ENCODE assay signal across 23 cellular contexts in genomic region chr2:234597576-234597861, GRCh38.
DNase-seq lines count a peak whose midpoint lies in the region; ATAC-seq and TF ChIP-seq lines count a peak whose summit lies in the region.
"Had no signal": no experiment of that assay in that cellular context is flagged by ENCODE, and none has a peak within 500 bp of the region (broad histone marks: within the 10 kb centered on the region; RNA-seq: fewer than 3 reads in every experiment).

No MANE protein-coding gene starts in this region.

- POLR2A ChIA-PET in WTC11 (lab: Charles Lee) = no interaction called here

- H3K4me3 ChIP-seq in HUES64 (ENCODE audit: low read length) (no peak overlapping the region), mesenchymal stem cell (ENCODE audit: insufficient read depth in 1 of 2, low read depth in 1 of 2, low read length in 2 of 2) (no peak overlapping the region), MM.1S (ENCODE audit: low read length) (no peak overlapping the region)

- peak overlapping the region; percentile 15; the same call in 1 of the 2 replicates for H3K9ac ChIP-seq in HUES64 (ENCODE audit: low read depth, low read length)
- no peak overlapping the region for H3K9ac ChIP-seq in mesenchymal stem cell (ENCODE audit: low read length)
- no peak overlapping the region for H3K9ac ChIP-seq in MM.1S (ENCODE audit: low read length)
- H3K9ac ChIP-seq: SK-N-SH had no signal

- H3K4ac ChIP-seq in mesenchymal stem cell (ENCODE audit: low read depth in 1 of 2, low read length in 2 of 2) = no peak overlapping the region

- H3K9me3 ChIP-seq in HUES64 (ENCODE audit: insufficient read depth, low read depth, low read length) = no peaks in the 10 kb centered on the region
- no peaks in the 10 kb centered on the region for H3K9me3 ChIP-seq in mesenchymal stem cell (ENCODE audit: control insufficient read depth, low read length)
- H3K9me3 ChIP-seq in MM.1S (replicated peaks; ENCODE audit: insufficient read depth, low read length) = no peaks in the 10 kb centered on the region
- H3K9me3 ChIP-seq: SK-N-SH had no signal

- no peak overlapping the region for H2BK5ac ChIP-seq in mesenchymal stem cell (ENCODE audit: low read depth, low read length, poor library complexity, severe bottlenecking)

- H2AFZ ChIP-seq in mesenchymal stem cell (ENCODE audit: low read depth, low read length) (no peak overlapping the region), MM.1S (ENCODE audit: low read length) (no peak overlapping the region)

- no peaks in the 10 kb centered on the region for H3K9me2 ChIP-seq in MM.1S (replicated peaks; ENCODE audit: insufficient read depth, low read length)
- H3K9me2 ChIP-seq: SK-N-SH had no signal

- no peak overlapping the region for H3K4me3 Mint-ChIP-seq in WTC11
- H3K4me3 Mint-ChIP-seq: CD8-positive, alpha-beta T cell; IgD-negative memory B cell had no signal

- H3K27me3 ChIP-seq in HUES64 (ENCODE audit: insufficient read depth, low read length) (peaks cover 3% of the 10 kb centered on the region; the same call in 1 of the 2 replicates), mesenchymal stem cell (ENCODE audit: control insufficient read depth in 1 of 2, insufficient read depth in 1 of 2, low read length in 2 of 2) (no peaks in the 10 kb centered on the region), MM.1S (replicated peaks; ENCODE audit: insufficient read depth, low read length) (no peaks in the 10 kb centered on the region)

- peak overlapping the region; percentile 94 for H3K27ac Mint-ChIP-seq in WTC11
- H3K27ac Mint-ChIP-seq: CD8-positive, alpha-beta T cell; IgD-negative memory B cell had no signal

- H2BK120ac ChIP-seq in mesenchymal stem cell (ENCODE audit: low read depth, low read length) = no peak overlapping the region

- peaks cover 46% of the 10 kb centered on the region for H3K4me1 Mint-ChIP-seq in WTC11
- H3K4me1 Mint-ChIP-seq: IgD-negative memory B cell had no signal

- whole genome bisulfite sequencing in HUES64 = 89% methylated on average over 6 of the region's 6 CpGs
- WGBS in mesenchymal stem cell = 96% methylated on average over 5 of the region's 6 CpGs

- no peaks in the 10 kb centered on the region for H3K79me2 ChIP-seq in MM.1S (ENCODE audit: low read length)

- peak overlapping the region; percentile 54 for H4K91ac ChIP-seq in mesenchymal stem cell (ENCODE audit: low read length)

- H3K79me1 ChIP-seq in mesenchymal stem cell (replicated peaks; ENCODE audit: low read length, poor library complexity, severe bottlenecking) = no peaks in the 10 kb centered on the region

- no peaks in the 10 kb centered on the region for H3K36me3 ChIP-seq in HUES64 (ENCODE audit: insufficient read depth, low read length)
- H3K36me3 ChIP-seq in mesenchymal stem cell (ENCODE audit: control insufficient read depth in 1 of 2, insufficient read depth in 2 of 2, low read depth in 1 of 2, low read length in 2 of 2) = no peaks in the 10 kb centered on the region
- no peaks in the 10 kb centered on the region for H3K36me3 ChIP-seq in MM.1S (replicated peaks; ENCODE audit: insufficient read depth, low read length)

- no peak for TF ChIP-seq CTCF in WTC11 (IDR thresholded peaks at IDR 0.05)
- no peak for TF ChIP-seq CTCF in MM.1S (IDR thresholded peaks at IDR 0.05; ENCODE audit: low read length)

- H3K4me2 ChIP-seq in mesenchymal stem cell (ENCODE audit: low read length, poor library complexity, severe bottlenecking) = no peak overlapping the region
- H3K4me2 ChIP-seq in MM.1S (ENCODE audit: low read depth, low read length) = no peak overlapping the region
- H3K4me2 ChIP-seq: SK-N-SH had no signal

- H2BK15ac ChIP-seq in mesenchymal stem cell (ENCODE audit: low read depth, poor library complexity, severe bottlenecking) = no peak overlapping the region

- peak overlapping the region; percentile 62 for H4K8ac ChIP-seq in mesenchymal stem cell (ENCODE audit: low read length)

- CTCF ChIA-PET in WTC11 (lab: Charles Lee) = interaction anchor here (0.7 to 2.5 kb wide), 5 partner anchors 14 to 519 kb away, joined by 3 to 15 read pairs (median 4); no protein-coding TSS in a partner anchor

- H3K27ac ChIP-seq in HUES64 (ENCODE audit: low read depth, low read length) (peak overlapping the region; percentile 95), mesenchymal stem cell (ENCODE audit: low read length, poor library complexity, severe bottlenecking) (no peak overlapping the region), MM.1S (ENCODE audit: low read length) (no peak overlapping the region)
- H3K27ac ChIP-seq: C4-2B had no signal

- H3K27me3 Mint-ChIP-seq in WTC11 (ENCODE audit: low read depth) = peaks cover 16% of the 10 kb centered on the region

- H3K36me3 Mint-ChIP-seq in WTC11 = peaks cover 19% of the 10 kb centered on the region
- H3K36me3 Mint-ChIP-seq: CD8-positive, alpha-beta T cell; IgD-negative memory B cell had no signal

- peak overlapping the region in 1 of 2 experiments; percentile 19 for H3K18ac ChIP-seq in mesenchymal stem cell (ENCODE audit: low read depth in 1 of 2, low read length in 2 of 2)

- H3K4me1 ChIP-seq in HUES64 (ENCODE audit: insufficient read depth, low read length) (peaks cover 20% of the 10 kb centered on the region), mesenchymal stem cell (ENCODE audit: control insufficient read depth, insufficient read depth, low read depth, low read length) (peaks cover 4% of the 10 kb centered on the region), MM.1S (ENCODE audit: low read length) (no peaks in the 10 kb centered on the region)

- no peaks in the 10 kb centered on the region for H3F3A ChIP-seq in MM.1S (ENCODE audit: insufficient read depth, low read length)

- H2BK12ac ChIP-seq in mesenchymal stem cell (ENCODE audit: low read length in 2 of 2) = peak overlapping the region in 1 of 2 experiments; percentile 38

- ATAC-seq in WTC11 (no peak), GM19463 (IDR thresholded peaks at IDR 0.05; ENCODE audit: unreplicated experiment) (no peak)
- ATAC-seq: CD8-positive, alpha-beta T cell; PC-3 had no signal

- peaks cover 29% of the 10 kb centered on the region for H3K9me3 Mint-ChIP-seq in WTC11
- H3K9me3 Mint-ChIP-seq: CD8-positive, alpha-beta T cell; IgD-negative memory B cell had no signal

- no peak overlapping the region for H3K14ac ChIP-seq in mesenchymal stem cell (ENCODE audit: low read length in 2 of 2)

- DNase-seq in WTC11 (ENCODE audit: low spot score) = no peak
- no peak for DNase-seq in mesenchymal stem cell
- DNase-seq in activated gamma-delta T cell (lab: John Stamatoyannopoulos, UW) = no peak
- DNase-seq in MM.1S = no peak
- no peak for DNase-seq in NCI-H526 (lab: John Stamatoyannopoulos, UW)
- DNase-seq: DMS 273 treated with DMSO at 0.1 percent for 48 hours, DMS79, EL, GDM1, Kasumi-1, MV-4-11, NCI-H1105, NCI-H1436 treated with DMSO at 0.1 percent for 48 hours, NCI-H187 treated with DMSO at 0.1 percent for 48 hours, NCI-H774, PC-3, SK-N-SH, SW 1271 had no signal

- H3K23ac ChIP-seq in mesenchymal stem cell (ENCODE audit: low read length in 2 of 2) = no peak overlapping the region

- H4K20me1 ChIP-seq in MM.1S (ENCODE audit: insufficient read depth, low read length) = no peaks in the 10 kb centered on the region

- peak overlapping the region; percentile 16 for H2AK5ac ChIP-seq in mesenchymal stem cell (ENCODE audit: low read length, severe bottlenecking)

TF ChIP-seq in WTC11, 78 proteins besides CTCF, POLR2A, EP300 and RAD21 (continues in another document):
- TF ChIP-seq MXD4 (CRISPR knock-in tag; IDR thresholded peaks at IDR 0.05; ENCODE audit: borderline replicate concordance) (no peak), ZNF396 (CRISPR knock-in tag; IDR thresholded peaks at IDR 0.05; ENCODE audit: borderline replicate concordance) (no peak), TP53 (CRISPR knock-in tag; IDR thresholded peaks at IDR 0.05) (no peak), ZNF138 (CRISPR knock-in tag; conservative IDR thresholded peaks at IDR 0.05) (no peak), NR2C2 (CRISPR knock-in tag; IDR thresholded peaks at IDR 0.05) (no peak), SMAD4 (CRISPR knock-in tag; IDR thresholded peaks at IDR 0.05) (no peak), ZBTB21 (CRISPR knock-in tag; IDR thresholded peaks at IDR 0.05; ENCODE audit: borderline replicate concordance) (no peak), ARID4B (CRISPR knock-in tag; IDR thresholded peaks at IDR 0.05; ENCODE audit: borderline replicate concordance) (no peak), ATF3 (CRISPR knock-in tag; conservative IDR thresholded peaks at IDR 0.05) (no peak)
